Comparison of ENCODE assay signal across 10 cellular contexts in the genomic region with DNA sequence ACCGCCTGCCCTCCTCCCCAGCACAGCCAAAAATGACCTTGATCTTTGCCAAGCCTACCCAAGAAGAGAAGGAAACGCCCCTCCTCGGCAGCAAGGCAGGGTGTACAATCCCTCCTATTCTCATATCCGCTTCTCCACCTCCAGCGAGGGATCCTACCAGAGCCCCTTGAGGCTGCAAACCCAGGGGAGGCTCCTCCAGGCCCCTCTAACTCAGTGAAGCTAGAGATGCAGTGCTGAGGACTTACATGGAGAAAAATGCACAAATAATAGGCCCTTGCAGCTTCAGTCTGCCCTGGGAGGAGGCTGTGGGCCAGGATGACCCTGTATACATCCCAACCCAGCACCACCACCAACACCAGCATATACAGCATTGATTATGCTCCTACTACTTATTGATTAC. TPM values are rescaled to one million over a fixed set of nuclear protein-coding genes. Genes with fewer than 3 reads are reported as not detected.
DNase-seq lines count a peak whose midpoint lies in the region; ATAC-seq and TF ChIP-seq lines count a peak whose summit lies in the region.
"Had no signal": no experiment of that assay in that cellular context is flagged by ENCODE, and none has a peak within 500 bp of the region (broad histone marks: within the 10 kb centered on the region; RNA-seq: fewer than 3 reads in every experiment).

No MANE protein-coding gene starts in this region.

- peak overlapping the region; percentile 73 for H3K27ac Mint-ChIP-seq in T-helper 17 cell
- H3K27ac Mint-ChIP-seq in glutamatergic neuron (ENCODE audit: unreplicated experiment): peak overlapping the region; percentile 2

- peak overlapping the region; percentile 83 for H3K4me3 Mint-ChIP-seq in T-helper 17 cell
- peak overlapping the region; percentile 47 for H3K4me3 Mint-ChIP-seq in glutamatergic neuron (ENCODE audit: unreplicated experiment)

- H3K36me3 Mint-ChIP-seq in T-helper 17 cell (ENCODE audit: low read depth): no peaks in the 10 kb centered on the region
- H3K36me3 Mint-ChIP-seq in glutamatergic neuron (ENCODE audit: unreplicated experiment): no peaks in the 10 kb centered on the region

- H3K4me1 Mint-ChIP-seq in T-helper 17 cell (peaks cover 15% of the 10 kb centered on the region), glutamatergic neuron (ENCODE audit: low read depth, unreplicated experiment) (peaks cover 3% of the 10 kb centered on the region)

- in situ Hi-C loops in G401 (cut with HindIII; ENCODE audit: low sequenced_read_pairs): no loop called here

- ATAC-seq in T-helper 17 cell (no peak), HG03139 (IDR thresholded peaks at IDR 0.05; ENCODE audit: unreplicated experiment) (no peak)

- no peaks in the 10 kb centered on the region for H3K9me3 ChIP-seq in T-helper 17 cell (ENCODE audit: control insufficient read depth, low read length, poor library complexity, severe bottlenecking)

- H3K9me3 Mint-ChIP-seq in glutamatergic neuron (ENCODE audit: unreplicated experiment): peaks cover 1% of the 10 kb centered on the region

- TF ChIP-seq CTCF in glutamatergic neuron (IDR thresholded peaks at IDR 0.05; ENCODE audit: partially characterized antibody, unreplicated experiment) (no peak), GM10248 (IDR thresholded peaks at IDR 0.05; ENCODE audit: control extremely low read depth, extremely low read depth, low read depth, missing control alignments) (no peak)

- CTCF ChIA-PET in GM10248 (lab: Yijun Ruan, JAX): interaction anchor here (1.3 to 1.6 kb wide), 2 partner anchors 8 to 19 kb away, joined by 3 to 4 read pairs; no protein-coding TSS in a partner anchor

- DNase-seq in G401 (ENCODE audit: low spot score): peak; percentile 25
- DNase-seq in T-helper 17 cell: no peak
- no peak for DNase-seq in glutamatergic neuron
- DNase-seq in retina: peak; percentile 52
- DNase-seq in stimulated activated CD4-positive, alpha-beta T cell treated with anti-CD3 and anti-CD28 coated beads, Interleukin-15, amount 100 ng/mL, for 24 hours: no peak
- DNase-seq in GM10248 (ENCODE audit: extremely low spot score): no peak
- no peak for DNase-seq in NCI-H2196 (lab: John Stamatoyannopoulos, UW; ENCODE audit: unreplicated experiment)
- DNase-seq: kidney glomerular epithelial cell, NCI-H1694 had no signal

- POLR2A ChIA-PET in GM10248 (lab: Yijun Ruan, JAX): no interaction called here

- no peaks in the 10 kb centered on the region for H3K27me3 Mint-ChIP-seq in T-helper 17 cell
- no peaks in the 10 kb centered on the region for H3K27me3 Mint-ChIP-seq in glutamatergic neuron (ENCODE audit: unreplicated experiment)

RNA-seq across cellular contexts. Expression of a gene that starts 46.9 kb away (rescaled TPM):
- not detected in 2 replicates for total RNA-seq in G401 (2014; rRNA removed; shearing (Covaris generic))
- total RNA-seq in T-helper 17 cell: 1 to 10 TPM; 2.9 to 5.0 TPM
- 0.29 TPM for total RNA-seq in glutamatergic neuron (ENCODE audit: unreplicated experiment)

Comparison
In these comparisons a context has a peak if more than half of its experiments do, and no peak if none do; other contexts are left out.
1. DNase-seq: peak in G401 (single experiment) and retina (single experiment); none in T-helper 17 cell (0 of 3), glutamatergic neuron (single experiment), stimulated activated CD4-positive, alpha-beta T cell treated with anti-CD3 and anti-CD28 coated beads, Interleukin-15, amount 100 ng/mL, for 24 hours (single experiment), GM10248 (single experiment) and NCI-H2196 (single experiment).